Comparison of ENCODE assay signal across 24 cellular contexts in the genomic region with DNA sequence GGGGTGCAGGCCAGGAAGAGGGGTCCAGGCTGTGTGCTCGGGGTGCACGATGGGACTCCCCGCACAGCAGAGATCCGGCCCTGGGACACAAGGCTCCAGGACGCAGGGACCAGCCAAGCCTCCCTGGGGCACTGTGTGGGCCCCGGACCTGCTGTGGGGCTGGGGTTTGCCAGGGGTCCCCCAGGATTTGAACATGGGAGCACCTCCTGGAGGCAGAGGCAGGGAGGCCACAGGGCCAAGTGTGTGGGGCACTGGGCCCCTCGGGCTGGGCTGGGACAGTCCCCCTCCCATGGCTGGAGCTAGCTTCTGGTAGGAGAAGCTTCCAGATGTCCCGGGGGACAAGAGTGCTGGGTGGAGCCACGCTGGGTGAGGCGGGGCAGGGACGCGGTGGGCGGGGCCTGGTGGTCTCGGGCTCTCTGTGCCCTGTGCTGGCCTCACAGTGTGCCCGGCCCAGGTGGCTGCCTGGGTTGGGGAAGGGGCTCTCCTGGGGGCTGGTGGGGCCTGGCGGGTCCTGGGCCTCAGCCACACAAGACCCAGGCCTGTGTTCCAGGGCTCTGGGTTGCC. TPM values are rescaled to one million over a fixed set of nuclear protein-coding genes. Genes with fewer than 3 reads are reported as not detected.
DNase-seq lines count a peak whose midpoint lies in the region; FAIRE-seq and TF ChIP-seq lines count a peak whose summit lies in the region.
"Had no signal": no experiment of that assay in that cellular context is flagged by ENCODE, and none has a peak within 500 bp of the region (broad histone marks: within the 10 kb centered on the region; RNA-seq: fewer than 3 reads in every experiment).

No MANE protein-coding gene starts in this region.

- H4K20me1 ChIP-seq in BLaER1 treated with 17β-estradiol and CSF1 and Interleukin-3, amounts not matched to agents 10 nM and 100 nM: peaks cover 0 to 82% (median 33%) of the 10 kb centered on the region in 11 experiments; a peak in 16 of 22 replicates
- H4K20me1 ChIP-seq in H9 (ENCODE audit: control insufficient read depth, insufficient read depth, insufficient read length): no peaks in the 10 kb centered on the region

- H2BK20ac ChIP-seq in H9 (ENCODE audit: low read depth, low read length, poor library complexity, severe bottlenecking): no peak overlapping the region

- H3K79me2 ChIP-seq in H9 (ENCODE audit: insufficient read depth, low read length): no peaks in the 10 kb centered on the region

- no peak overlapping the region for H4K91ac ChIP-seq in H9 (ENCODE audit: insufficient read length, low read depth, low read length)

- TF ChIP-seq CTCF in H9 (conservative IDR thresholded peaks at IDR 0.05): no peak

- H3K18ac ChIP-seq in H9 (ENCODE audit: insufficient read length, low read depth, low read length): no peak overlapping the region

- H2BK12ac ChIP-seq in H9 (ENCODE audit: insufficient read length, low read depth, low read length): no peak overlapping the region

- H3K4me1 ChIP-seq in BLaER1 treated with 17β-estradiol and CSF1 and Interleukin-3, amounts not matched to agents 10 nM and 100 nM: peaks cover 28 to 76% (median 55%) of the 10 kb centered on the region in 10 experiments
- H3K4me1 ChIP-seq in H9 (ENCODE audit: insufficient read depth, low read length): no peaks in the 10 kb centered on the region; the same call in 1 of the 2 replicates

- no peak overlapping the region for H3T11ph ChIP-seq in H9 (ENCODE audit: low read length)

- H3K36me3 ChIP-seq in BLaER1 treated with 17β-estradiol and CSF1 and Interleukin-3, amounts not matched to agents 10 nM and 100 nM: peaks cover 10 to 14% (median 11%) of the 10 kb centered on the region in 11 experiments

- no peaks in the 10 kb centered on the region for H3K79me1 ChIP-seq in H9 (ENCODE audit: insufficient read depth, low read depth, low read length, poor library complexity, severe bottlenecking)

- no peak overlapping the region for H3K23ac ChIP-seq in H9 (ENCODE audit: insufficient read length, low read depth, low read length)

- no peaks in the 10 kb centered on the region for H3K23me2 ChIP-seq in H9 (ENCODE audit: insufficient read length, low read depth, low read length, poor library complexity, severe bottlenecking)

- peaks cover 38 to 53% (median 41%) of the 10 kb centered on the region in 11 experiments for H3K27me3 ChIP-seq in BLaER1 treated with 17β-estradiol and CSF1 and Interleukin-3, amounts not matched to agents 10 nM and 100 nM
- no peaks in the 10 kb centered on the region for H3K27me3 ChIP-seq in H9 (ENCODE audit: insufficient read depth, low read length)
- H3K27me3 ChIP-seq: MG63, thyroid gland had no signal

- peak; percentile 72 for DNase-seq in H9
- DNase-seq in SK-N-DZ (ENCODE audit: low spot score): peak; percentile 49
- DNase-seq in iPS-NIHi11 (ENCODE audit: low spot score): peak; percentile 84
- no peak for DNase-seq in H54 (ENCODE audit: insufficient read length, low spot score)
- DNase-seq in stimulated activated CD4-positive, alpha-beta T cell treated with anti-CD3 and anti-CD28 coated beads, Interleukin-15, amount 100 ng/mL, for 24 hours: no peak
- no peak for DNase-seq in DMS153 treated with DMSO at 0.1 percent for 48 hours (lab: John Stamatoyannopoulos, UW; ENCODE audit: unreplicated experiment)
- DNase-seq: activated CD4-positive, alpha-beta T cell treated with anti-CD3 and anti-CD28 coated beads for 48 hours; activated naive CD8-positive, alpha-beta T cell treated with anti-CD3 and anti-CD28 coated beads, Interleukin-2, amount 10 ng/mL, durations not matched to agents 7 days and 5 days; effector memory CD4-positive, alpha-beta T cell; EL; esophagus squamous epithelium; MG63; NCI-H146; NCI-H2171 treated with DMSO at 0.1 percent for 48 hours; occipital lobe; stimulated activated CD4-positive, alpha-beta T cell treated with anti-CD3 and anti-CD28 coated beads, Interleukin-2, amount 100 ng/mL, for 48 hours; stimulated activated naive B cell treated with anti-CD40 and anti-IgM and Interleukin-4, amounts not matched to agents 10 μg/mL and 1 μg/mL and 100 μg/mL, for 72 hours; T-helper 1 cell; thyroid gland had no signal

- no peaks in the 10 kb centered on the region for H3K27me3 Mint-ChIP-seq in H9 (ENCODE audit: low read depth)
- H3K27me3 Mint-ChIP-seq: activated naive CD8-positive, alpha-beta T cell treated with anti-CD3 and anti-CD28 coated beads, Interleukin-2, amount 10 ng/mL, durations not matched to agents 7 days and 5 days had no signal

- H3K4me3 ChIP-seq in BLaER1 treated with 17β-estradiol and CSF1 and Interleukin-3, amounts not matched to agents 10 nM and 100 nM: peak overlapping the region in 3 of 10 experiments; percentile 17 to 43 (median 31); a peak in 3 of 20 replicates
- H3K4me3 ChIP-seq: esophagus squamous epithelium, MG63, smooth muscle cell, thyroid gland had no signal

- no peak for FAIRE-seq in H54 (lab: Jason Lieb, UNC)

- no peak overlapping the region for H3K27ac ChIP-seq in BLaER1 treated with 17β-estradiol and CSF1 and Interleukin-3, amounts not matched to agents 10 nM and 100 nM
- H3K27ac ChIP-seq in H9 (ENCODE audit: insufficient read length, low read depth, low read length): no peak overlapping the region
- H3K27ac ChIP-seq: esophagus squamous epithelium, thyroid gland had no signal

- H2BK15ac ChIP-seq in H9 (ENCODE audit: low read depth, low read length): no peak overlapping the region

- H4K8ac ChIP-seq in H9 (replicated peaks; ENCODE audit: insufficient read length, low read depth, low read length): no peak overlapping the region

- H3K9ac ChIP-seq in BLaER1 treated with 17β-estradiol and CSF1 and Interleukin-3, amounts not matched to agents 10 nM and 100 nM: peak overlapping the region in 7 of 11 experiments; percentile 2 to 44 (median 27); a peak in 7 of 22 replicates
- H3K9ac ChIP-seq in H9 (ENCODE audit: extremely low read depth, insufficient read length, low read length): no peak overlapping the region

- no peak overlapping the region for H4K5ac ChIP-seq in H9 (ENCODE audit: insufficient read length, low read depth, low read length)

- peaks cover 8 to 11% (median 11%) of the 10 kb centered on the region in 3 experiments; a peak in 6 of 7 replicates for H3K36me3 Mint-ChIP-seq in H9 (ENCODE audit: insufficient read depth in 1 of 3, low read depth in 3 of 3)

- H3K9me3 ChIP-seq in BLaER1 treated with 17β-estradiol and CSF1 and Interleukin-3, amounts not matched to agents 10 nM and 100 nM (replicated peaks in 1 of 11): no peaks in the 10 kb centered on the region
- H3K9me3 ChIP-seq in H9 (ENCODE audit: control insufficient read depth, low read depth, low read length): no peaks in the 10 kb centered on the region
- H3K9me3 ChIP-seq: esophagus squamous epithelium, MG63, thyroid gland had no signal

- peaks cover 0 to 2% of the 10 kb centered on the region in 2 experiments; a peak in 1 of 5 replicates for H3K9me3 Mint-ChIP-seq in H9
- H3K9me3 Mint-ChIP-seq: activated naive CD8-positive, alpha-beta T cell treated with anti-CD3 and anti-CD28 coated beads, Interleukin-2, amount 10 ng/mL, durations not matched to agents 7 days and 5 days; memory B cell; stimulated activated naive B cell treated with anti-CD40 and anti-IgM and Interleukin-4, amounts not matched to agents 10 μg/mL and 1 μg/mL and 100 μg/mL, for 72 hours had no signal

- H3K4me1 Mint-ChIP-seq in H9: peaks cover 0 to 4% of the 10 kb centered on the region in 2 experiments; a peak in 1 of 4 replicates

- no peak overlapping the region for H2AK5ac ChIP-seq in H9 (ENCODE audit: insufficient read length, low read length)

- H3K4ac ChIP-seq in H9 (ENCODE audit: low read depth, low read length): no peak overlapping the region

- H3K4me3 Mint-ChIP-seq in H9: no peak overlapping the region
- H3K4me3 Mint-ChIP-seq: activated naive CD8-positive, alpha-beta T cell treated with anti-CD3 and anti-CD28 coated beads, Interleukin-2, amount 10 ng/mL, durations not matched to agents 7 days and 5 days; memory B cell; stimulated activated naive B cell treated with anti-CD40 and anti-IgM and Interleukin-4, amounts not matched to agents 10 μg/mL and 1 μg/mL and 100 μg/mL, for 72 hours had no signal

- no CpG with 5 or more reads among the region's 16 CpGs for WGBS in H9 (ENCODE audit: extremely low coverage, insufficient read length, low lambda C conversion rate)

- H3K4me2 ChIP-seq in BLaER1 treated with 17β-estradiol and CSF1 and Interleukin-3, amounts not matched to agents 10 nM and 100 nM: peak overlapping the region; percentile 64 to 94 (median 88)
- H3K4me2 ChIP-seq in H9 (ENCODE audit: insufficient read depth, insufficient read length, low read length): no peak overlapping the region
- H3K4me2 ChIP-seq: smooth muscle cell had no signal

- no peak overlapping the region for H2AFZ ChIP-seq in H9 (ENCODE audit: low read length)

- no peak overlapping the region for H3K56ac ChIP-seq in H9 (ENCODE audit: insufficient read length, low read depth, low read length)

- no peak overlapping the region for H2BK120ac ChIP-seq in H9 (ENCODE audit: low read depth, low read length, poor library complexity, severe bottlenecking)

- no peak overlapping the region for H3K14ac ChIP-seq in H9 (ENCODE audit: insufficient read depth, low read length)

- no peak overlapping the region for H3K27ac Mint-ChIP-seq in H9
- H3K27ac Mint-ChIP-seq: activated naive CD8-positive, alpha-beta T cell treated with anti-CD3 and anti-CD28 coated beads, Interleukin-2, amount 10 ng/mL, durations not matched to agents 7 days and 5 days; memory B cell had no signal

- TF ChIP-seq POLR2A in H54 (IDR thresholded peaks at IDR 0.05; ENCODE audit: low read depth, low read length): no peak

- no peak overlapping the region for H2BK5ac ChIP-seq in H9 (ENCODE audit: insufficient read length, low read length)

RNA-seq across cellular contexts. Expression of gene FGFRL1, which starts 18.6 kb away (rescaled TPM):
- 25.8 and 26.1 TPM in 2 replicates for total RNA-seq in H9 (2021)
- polyA plus RNA-seq in SK-N-DZ (2014; cell fraction: cytosol; rRNA removed): 9.9 and 11.8 TPM in 2 replicates
- 4.5 and 12.9 TPM in 2 replicates for polyA plus RNA-seq in SK-N-DZ (2014; cell fraction: nucleus; rRNA removed)

RNA-seq across cellular contexts. Expression of gene SLC26A1, which starts 36.8 kb away (rescaled TPM):
- 0.09 and 0.13 TPM in 2 replicates for total RNA-seq in H9 (2021)
- polyA plus RNA-seq in SK-N-DZ (2014; cell fraction: cytosol; rRNA removed): not detected in 2 replicates
- polyA plus RNA-seq in SK-N-DZ (2014; cell fraction: nucleus; rRNA removed): 1.5 TPM in 1 of 2 replicates, not detected in the other
- total RNA-seq: esophagus squamous epithelium, H4, Right ventricle myocardium inferior had no signal

RNA-seq across cellular contexts. Expression of gene IDUA, which starts 43.2 kb away (rescaled TPM):
- 9.4 and 14.5 TPM in 2 replicates for total RNA-seq in H9 (2021)
- polyA plus RNA-seq in SK-N-DZ (2014; cell fraction: cytosol; rRNA removed): 0.15 and 0.30 TPM in 2 replicates
- 1.7 and 1.8 TPM in 2 replicates for polyA plus RNA-seq in SK-N-DZ (2014; cell fraction: nucleus; rRNA removed)

RNA-seq across cellular contexts. Expression of gene DGKQ, which starts 56.7 kb away (rescaled TPM):
- total RNA-seq in H9 (2021): 11.4 and 12.4 TPM in 2 replicates
- 1.3 and 1.5 TPM in 2 replicates for polyA plus RNA-seq in SK-N-DZ (2014; cell fraction: cytosol; rRNA removed)
- polyA plus RNA-seq in SK-N-DZ (2014; cell fraction: nucleus; rRNA removed): 11.1 and 12.0 TPM in 2 replicates

Comparison
In these comparisons a context has a peak if more than half of its experiments do, and no peak if none do; other contexts are left out.
1. DNase-seq: peak in H9 (single experiment), SK-N-DZ (single experiment) and iPS-NIHi11 (single experiment); none in H54 (single experiment), stimulated activated CD4-positive, alpha-beta T cell treated with anti-CD3 and anti-CD28 coated beads, Interleukin-15, amount 100 ng/mL, for 24 hours (single experiment) and DMS153 treated with DMSO at 0.1 percent for 48 hours (single experiment).